18 cellular contexts compared by ENCODE assay signal in the genomic region with DNA sequence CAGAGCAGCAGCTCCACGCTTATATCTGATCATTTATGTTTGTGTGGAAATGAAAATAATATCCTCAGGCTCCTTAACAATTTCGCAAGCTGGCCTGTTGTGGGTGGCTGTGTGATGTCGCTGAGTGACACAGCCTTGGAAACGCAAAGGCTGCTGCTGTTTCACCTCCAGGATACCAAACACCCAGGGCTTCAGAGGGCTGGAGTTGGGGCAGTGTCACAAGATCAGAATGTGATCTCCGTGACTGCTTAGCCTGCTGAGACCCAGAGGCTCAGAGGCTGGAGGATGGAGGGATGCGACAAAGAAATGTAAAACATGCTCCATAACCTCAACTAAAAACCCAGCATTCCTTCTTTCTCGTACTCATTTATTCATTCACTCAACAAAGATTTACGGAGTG. TPM values are rescaled to one million over a fixed set of nuclear protein-coding genes. Genes with fewer than 3 reads are reported as not detected.
DNase-seq lines count a peak whose midpoint lies in the region; ATAC-seq, FAIRE-seq and TF ChIP-seq lines count a peak whose summit lies in the region.
"Had no signal": no experiment of that assay in that cellular context is flagged by ENCODE, and none has a peak within 500 bp of the region (broad histone marks: within the 10 kb centered on the region; RNA-seq: fewer than 3 reads in every experiment).

No MANE protein-coding gene starts in this region.

- no peak for TF ChIP-seq CTCF in fibroblast of mammary gland (conservative IDR thresholded peaks at IDR 0.05; ENCODE audit: control insufficient read depth, insufficient read depth, low read depth, low read length)
- TF ChIP-seq CTCF in psoas muscle (IDR thresholded peaks at IDR 0.05): no peak

- DNase-seq in ELF-1 (ENCODE audit: low read depth, low spot score) (peak; percentile 48), fibroblast of mammary gland (ENCODE audit: low read depth) (peak; percentile 65), psoas muscle (peak in 1 of 2 donors; percentile 18), GM12891 (ENCODE audit: insufficient read length, low spot score) (no peak), germinal center (ENCODE audit: low spot score) (no peak)
- DNase-seq in stimulated activated CD4-positive, alpha-beta T cell treated with anti-CD3 and anti-CD28 coated beads, Interleukin-2, amount 100 ng/mL, for 48 hours: no peak
- DNase-seq: activated CD4-positive, alpha-beta memory T cell treated with anti-CD3 and anti-CD28 coated beads, Interleukin-2, amount 10 ng/mL, durations not matched to agents 7 days and 5 days; activated T-cell treated with anti-CD3 and anti-CD28 coated beads, Interleukin-2, amount 50 U/mL, for 72 hours; AML-193; head of caudate nucleus; kidney glomerular epithelial cell; NCI-H1694 treated with DMSO at 0.1 percent for 48 hours; NCI-H446 treated with DMSO at 0.1 percent for 48 hours; stimulated activated naive CD8-positive, alpha-beta T cell treated with anti-CD3 and anti-CD28 coated beads, Interleukin-15, amount 100 ng/mL, for 72 hours had no signal

- H3K4me3 ChIP-seq in fibroblast of mammary gland (ENCODE audit: control insufficient read depth, low read depth, low read length) (no peak overlapping the region), psoas muscle (no peak overlapping the region)

- no peaks in the 10 kb centered on the region for H3K36me3 ChIP-seq in psoas muscle (ENCODE audit: insufficient read depth in 1 of 2, low read depth in 1 of 2)

- intact Hi-C loops in psoas muscle (cut with DNase I): no loop called here

- no peak overlapping the region for H3K27ac ChIP-seq in psoas muscle

- WGBS in psoas muscle, 3 donors: 59 to 64% (median 62%) methylated on average over 8 of the region's 8 CpGs

- no peaks in the 10 kb centered on the region for H3K27me3 ChIP-seq in psoas muscle (ENCODE audit: insufficient read depth in 3 of 3, low read length in 2 of 3)

- TF ChIP-seq POLR2A in GM12891 (IDR thresholded peaks at IDR 0.05; ENCODE audit: low read depth, low read length): no peak

- H3K9me3 ChIP-seq in psoas muscle: no peaks in the 10 kb centered on the region

- no peak for FAIRE-seq in GM12891 (lab: Jason Lieb, UNC)
- FAIRE-seq: GM18507, urothelium cell line had no signal

- ATAC-seq in SK-N-SH treated with all-trans-retinoic acid at 6 μM for 48 hours (peak; percentile 59), psoas muscle (peak; percentile 34 to 71 (median 61)), HG03354 (IDR thresholded peaks at IDR 0.05; ENCODE audit: poor library complexity, severe bottlenecking, unreplicated experiment) (no peak)
- ATAC-seq: activated T-cell treated with anti-CD3 and anti-CD28 coated beads, Interleukin-2, amount 50 U/mL, for 72 hours; stimulated activated naive CD8-positive, alpha-beta T cell treated with anti-CD3 and anti-CD28 coated beads, Interleukin-15, amount 100 ng/mL, for 72 hours had no signal

- no peaks in the 10 kb centered on the region for H3K4me1 ChIP-seq in psoas muscle

TF ChIP-seq in SK-N-SH treated with all-trans-retinoic acid at 6 μM for 48 hours, 23 proteins besides CTCF, POLR2A, EP300 and RAD21 (continues in another document):
- TF ChIP-seq CREB5 (CRISPR knock-in tag; IDR thresholded peaks at IDR 0.05; ENCODE audit: low read depth) (no peak), ARNTL (CRISPR knock-in tag; IDR thresholded peaks at IDR 0.05; ENCODE audit: borderline replicate concordance, low read depth) (no peak), ZFP30 (CRISPR knock-in tag; IDR thresholded peaks at IDR 0.05) (no peak), BACH2 (CRISPR knock-in tag; IDR thresholded peaks at IDR 0.05; ENCODE audit: borderline replicate concordance) (no peak), CSDC2 (CRISPR knock-in tag; IDR thresholded peaks at IDR 0.05) (no peak), ZNF70 (CRISPR knock-in tag; IDR thresholded peaks at IDR 0.05) (no peak), ZNF565 (CRISPR knock-in tag; conservative IDR thresholded peaks at IDR 0.05; ENCODE audit: low read depth) (no peak), ZFP3 (CRISPR knock-in tag; IDR thresholded peaks at IDR 0.05) (no peak), ZC3H10 (CRISPR knock-in tag; IDR thresholded peaks at IDR 0.05) (no peak), PPARA (CRISPR knock-in tag; IDR thresholded peaks at IDR 0.05; ENCODE audit: borderline replicate concordance) (no peak), GLIS3 (CRISPR knock-in tag; IDR thresholded peaks at IDR 0.05) (no peak)

TF ChIP-seq in GM12891, 5 proteins besides CTCF, POLR2A, EP300 and RAD21:
- TF ChIP-seq SPI1 (IDR thresholded peaks at IDR 0.05; ENCODE audit: low read depth, low read length) (no peak), POLR2AphosphoS5 (IDR thresholded peaks at IDR 0.05; ENCODE audit: low read depth, low read length) (no peak), PAX5 (IDR thresholded peaks at IDR 0.05; ENCODE audit: insufficient read depth, low read length, severe bottlenecking) (no peak), TAF1 (IDR thresholded peaks at IDR 0.05; ENCODE audit: low read depth, low read length) (no peak), POU2F2 (IDR thresholded peaks at IDR 0.05; ENCODE audit: low read depth, low read length) (no peak)

RNA-seq across cellular contexts. Expression of gene BMPER, which starts 37.2 kb away (rescaled TPM):
- 1 to 10 TPM; 1.9 to 7.6 (median 2.6) TPM for total RNA-seq in psoas muscle
- polyA plus RNA-seq in psoas muscle: 1 to 10 TPM; 1.0 to 3.8 (median 1.6) TPM
- polyA plus RNA-seq in GM12891 (2012; ENCODE audit: low read depth, missing spikeins): not detected
- total RNA-seq: activated CD4-positive, alpha-beta memory T cell treated with anti-CD3 and anti-CD28 coated beads, Interleukin-2, amount 10 ng/mL, durations not matched to agents 7 days and 5 days had no signal

Comparison
In these comparisons a context has a peak if more than half of its experiments do, and no peak if none do; other contexts are left out.
1. DNase-seq: peak in ELF-1 (single experiment) and fibroblast of mammary gland (single experiment); none in GM12891 (single experiment), stimulated activated CD4-positive, alpha-beta T cell treated with anti-CD3 and anti-CD28 coated beads, Interleukin-2, amount 100 ng/mL, for 48 hours (0 of 2) and germinal center (single experiment).